In genomic region chr3:101690972-101691371, GRCh38 we compare ENCODE assay signal across 13 cellular contexts. TPM values are rescaled to one million over a fixed set of nuclear protein-coding genes. Genes with fewer than 3 reads are reported as not detected.
DNase-seq lines count a peak whose midpoint lies in the region; ATAC-seq and TF ChIP-seq lines count a peak whose summit lies in the region.
"Had no signal": no experiment of that assay in that cellular context is flagged by ENCODE, and none has a peak within 500 bp of the region (broad histone marks: within the 10 kb centered on the region; RNA-seq: fewer than 3 reads in every experiment).

No MANE protein-coding gene starts in this region.

- peaks cover 3% of the 10 kb centered on the region for H3K36me3 ChIP-seq in SJCRH30
- H3K36me3 ChIP-seq in tibial artery: no peaks in the 10 kb centered on the region

- H3K36me3 Mint-ChIP-seq in activated naive CD4-positive, alpha-beta T cell treated with anti-CD3 and anti-CD28 coated beads, Interleukin-2, amount 50 U/mL, for 72 hours: peaks cover 6% of the 10 kb centered on the region in 2 donors

- H3K4me3 Mint-ChIP-seq in stimulated activated naive CD8-positive, alpha-beta T cell treated with anti-CD3 and anti-CD28 coated beads, Interleukin-15, amount 100 ng/mL, for 72 hours: no peak overlapping the region

- no peak for DNase-seq in activated naive CD4-positive, alpha-beta T cell treated with anti-CD3 and anti-CD28 coated beads, Interleukin-2, amount 50 U/mL, for 72 hours (ENCODE audit: low spot score in 2 of 2)
- no peak for DNase-seq in activated naive CD4-positive, alpha-beta T cell treated with anti-CD3 and anti-CD28 coated beads, Interleukin-2, amount 50 U/mL, for 16 hours
- DNase-seq in SJCRH30: peak; percentile 48 to 57
- peak in 1 of 2 donors; percentile 36 for DNase-seq in stimulated activated naive CD8-positive, alpha-beta T cell treated with anti-CD3 and anti-CD28 coated beads, Interleukin-15, amount 100 ng/mL, for 72 hours
- DNase-seq in mesenteric fat pad (ENCODE audit: low spot score): no peak
- DNase-seq in OCI-M2 (lab: John Stamatoyannopoulos, UW; ENCODE audit: unreplicated experiment): no peak
- DNase-seq in tibial artery: no peak
- DNase-seq: glutamatergic neuron; HCEC 1CT; NCI-H2227 treated with DMSO at 0.1 percent for 48 hours; stimulated activated CD4-positive, alpha-beta T cell treated with anti-CD3 and anti-CD28 coated beads, Interleukin-12 subunit alpha, Interleukin-12 subunit beta, amount 100 ng/mL, for 4 hours had no signal

- no peak for TF ChIP-seq CTCF in tibial artery (IDR thresholded peaks at IDR 0.05)

- intact Hi-C loops in tibial artery (cut with DNase I; ENCODE audit: low total_unique reads): loop anchor here (5.0 kb wide), 1 partner anchor 91 kb away; no protein-coding TSS in a partner anchor

- H3K9me3 Mint-ChIP-seq in activated naive CD4-positive, alpha-beta T cell treated with anti-CD3 and anti-CD28 coated beads, Interleukin-2, amount 50 U/mL, for 72 hours: no peaks in the 10 kb centered on the region
- no peaks in the 10 kb centered on the region for H3K9me3 Mint-ChIP-seq in stimulated activated naive CD8-positive, alpha-beta T cell treated with anti-CD3 and anti-CD28 coated beads, Interleukin-15, amount 100 ng/mL, for 72 hours

- peak in 1 of 2 donors; percentile 7 for ATAC-seq in activated naive CD4-positive, alpha-beta T cell treated with anti-CD3 and anti-CD28 coated beads, Interleukin-2, amount 50 U/mL, for 72 hours
- ATAC-seq in HG02642 (IDR thresholded peaks at IDR 0.05; ENCODE audit: poor library complexity, unreplicated experiment): peak; percentile 38
- peak; percentile 66 for ATAC-seq in stimulated activated naive CD8-positive, alpha-beta T cell treated with anti-CD3 and anti-CD28 coated beads, Interleukin-15, amount 100 ng/mL, for 72 hours

- H3K4me1 Mint-ChIP-seq in stimulated activated naive CD8-positive, alpha-beta T cell treated with anti-CD3 and anti-CD28 coated beads, Interleukin-15, amount 100 ng/mL, for 72 hours: peaks cover 42% of the 10 kb centered on the region

- H3K27ac ChIP-seq in SJCRH30: no peak overlapping the region
- no peak overlapping the region for H3K27ac ChIP-seq in tibial artery
- H3K27ac ChIP-seq: coronary artery had no signal

- H3K4me3 ChIP-seq in SJCRH30 (no peak overlapping the region), tibial artery (no peak overlapping the region)
- H3K4me3 ChIP-seq: coronary artery had no signal

- H3K9me3 ChIP-seq in SJCRH30 (replicated peaks): no peaks in the 10 kb centered on the region
- no peaks in the 10 kb centered on the region for H3K9me3 ChIP-seq in tibial artery

- no peaks in the 10 kb centered on the region for H3K27me3 Mint-ChIP-seq in stimulated activated naive CD8-positive, alpha-beta T cell treated with anti-CD3 and anti-CD28 coated beads, Interleukin-15, amount 100 ng/mL, for 72 hours

- H3K27ac Mint-ChIP-seq in activated naive CD4-positive, alpha-beta T cell treated with anti-CD3 and anti-CD28 coated beads, Interleukin-2, amount 50 U/mL, for 72 hours: peak overlapping the region; percentile 39 to 44
- H3K27ac Mint-ChIP-seq in stimulated activated naive CD8-positive, alpha-beta T cell treated with anti-CD3 and anti-CD28 coated beads, Interleukin-15, amount 100 ng/mL, for 72 hours: peak overlapping the region; percentile 21 to 41

- H3K4me1 ChIP-seq in SJCRH30 (peaks cover 17% of the 10 kb centered on the region), tibial artery (peaks cover 0 to 19% (median 8%) of the 10 kb centered on the region in 4 donors)

- H3K27me3 ChIP-seq in SJCRH30: no peaks in the 10 kb centered on the region
- H3K27me3 ChIP-seq in tibial artery: no peaks in the 10 kb centered on the region

RNA-seq across cellular contexts. Expression of gene RPL24, which starts 4.5 kb away (rescaled TPM):
- total RNA-seq in activated naive CD4-positive, alpha-beta T cell treated with anti-CD3 and anti-CD28 coated beads, Interleukin-2, amount 50 U/mL, for 72 hours: 1,000 to 10,000 TPM; 1,662 to 1,709 TPM
- total RNA-seq in SJCRH30 (2014; rRNA removed; shearing (Covaris generic)): 5,296 and 6,510 TPM in 2 replicates
- 734 TPM for total RNA-seq in mesenteric fat pad

RNA-seq across cellular contexts. Expression of gene ZBTB11, which starts 14.0 kb away (rescaled TPM):
- 10 to 100 TPM; 22.7 to 48.1 TPM for total RNA-seq in activated naive CD4-positive, alpha-beta T cell treated with anti-CD3 and anti-CD28 coated beads, Interleukin-2, amount 50 U/mL, for 72 hours
- total RNA-seq in SJCRH30 (2014; rRNA removed; shearing (Covaris generic)): 28.6 and 31.3 TPM in 2 replicates
- 15.1 TPM for total RNA-seq in mesenteric fat pad

RNA-seq across cellular contexts. Expression of gene CEP97, which starts 33.4 kb away (rescaled TPM):
- total RNA-seq in activated naive CD4-positive, alpha-beta T cell treated with anti-CD3 and anti-CD28 coated beads, Interleukin-2, amount 50 U/mL, for 72 hours: 10 to 100 TPM; 16.1 to 20.0 TPM
- 46.3 and 48.9 TPM in 2 replicates for total RNA-seq in SJCRH30 (2014; rRNA removed; shearing (Covaris generic))
- 6.2 TPM for total RNA-seq in mesenteric fat pad

Comparison
In these comparisons a context has a peak if more than half of its experiments do, and no peak if none do; other contexts are left out.
1. DNase-seq: peak in SJCRH30 (2 of 2); none in activated naive CD4-positive, alpha-beta T cell treated with anti-CD3 and anti-CD28 coated beads, Interleukin-2, amount 50 U/mL, for 72 hours (0 of 2), activated naive CD4-positive, alpha-beta T cell treated with anti-CD3 and anti-CD28 coated beads, Interleukin-2, amount 50 U/mL, for 16 hours (single experiment), mesenteric fat pad (single experiment), OCI-M2 (single experiment) and tibial artery (0 of 2).